2 cellular contexts compared by ENCODE assay signal in genomic region chr9:127344373-127344995, GRCh38.
TF ChIP-seq lines count a peak whose summit lies in the region.

No MANE protein-coding gene starts in this region.

TF ChIP-seq in SK-N-SH treated with all-trans-retinoic acid at 6 μM for 48 hours, 23 proteins besides CTCF, POLR2A, EP300 and RAD21 (continued from another document):
- TF ChIP-seq CSRNP3 (CRISPR knock-in tag; IDR thresholded peaks at IDR 0.05) (no peak), TOX (CRISPR knock-in tag; IDR thresholded peaks at IDR 0.05; ENCODE audit: borderline replicate concordance) (no peak), ZFP30 (CRISPR knock-in tag; IDR thresholded peaks at IDR 0.05) (no peak), ZC3H10 (CRISPR knock-in tag; IDR thresholded peaks at IDR 0.05) (no peak), ZNF8 (CRISPR knock-in tag; IDR thresholded peaks at IDR 0.05) (no peak), ZNF70 (CRISPR knock-in tag; IDR thresholded peaks at IDR 0.05) (no peak), TCF4 (CRISPR knock-in tag; IDR thresholded peaks at IDR 0.05; ENCODE audit: borderline replicate concordance) (no peak), GLIS3 (CRISPR knock-in tag; IDR thresholded peaks at IDR 0.05) (no peak), PPARA (CRISPR knock-in tag; IDR thresholded peaks at IDR 0.05; ENCODE audit: borderline replicate concordance) (no peak), CREB5 (CRISPR knock-in tag; IDR thresholded peaks at IDR 0.05; ENCODE audit: low read depth) (no peak), SNAI2 (CRISPR knock-in tag; IDR thresholded peaks at IDR 0.05) (no peak), ISL1 (CRISPR knock-in tag; IDR thresholded peaks at IDR 0.05) (no peak), OSR1 (CRISPR knock-in tag; IDR thresholded peaks at IDR 0.05) (no peak), ZFP3 (CRISPR knock-in tag; IDR thresholded peaks at IDR 0.05) (no peak)
- TF ChIP-seq, protein P1, sequence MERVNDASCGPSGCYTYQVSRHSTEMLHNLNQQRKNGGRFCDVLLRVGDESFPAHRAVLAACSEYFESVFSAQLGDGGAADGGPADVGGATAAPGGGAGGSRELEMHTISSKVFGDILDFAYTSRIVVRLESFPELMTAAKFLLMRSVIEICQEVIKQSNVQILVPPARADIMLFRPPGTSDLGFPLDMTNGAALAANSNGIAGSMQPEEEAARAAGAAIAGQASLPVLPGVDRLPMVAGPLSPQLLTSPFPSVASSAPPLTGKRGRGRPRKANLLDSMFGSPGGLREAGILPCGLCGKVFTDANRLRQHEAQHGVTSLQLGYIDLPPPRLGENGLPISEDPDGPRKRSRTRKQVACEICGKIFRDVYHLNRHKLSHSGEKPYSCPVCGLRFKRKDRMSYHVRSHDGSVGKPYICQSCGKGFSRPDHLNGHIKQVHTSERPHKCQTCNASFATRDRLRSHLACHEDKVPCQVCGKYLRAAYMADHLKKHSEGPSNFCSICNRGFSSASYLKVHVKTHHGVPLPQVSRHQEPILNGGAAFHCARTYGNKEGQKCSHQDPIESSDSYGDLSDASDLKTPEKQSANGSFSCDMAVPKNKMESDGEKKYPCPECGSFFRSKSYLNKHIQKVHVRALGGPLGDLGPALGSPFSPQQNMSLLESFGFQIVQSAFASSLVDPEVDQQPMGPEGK (CRISPR knock-in tag; IDR thresholded peaks at IDR 0.05; ENCODE audit: borderline replicate concordance), result no peak
- TF ChIP-seq, protein P2, sequence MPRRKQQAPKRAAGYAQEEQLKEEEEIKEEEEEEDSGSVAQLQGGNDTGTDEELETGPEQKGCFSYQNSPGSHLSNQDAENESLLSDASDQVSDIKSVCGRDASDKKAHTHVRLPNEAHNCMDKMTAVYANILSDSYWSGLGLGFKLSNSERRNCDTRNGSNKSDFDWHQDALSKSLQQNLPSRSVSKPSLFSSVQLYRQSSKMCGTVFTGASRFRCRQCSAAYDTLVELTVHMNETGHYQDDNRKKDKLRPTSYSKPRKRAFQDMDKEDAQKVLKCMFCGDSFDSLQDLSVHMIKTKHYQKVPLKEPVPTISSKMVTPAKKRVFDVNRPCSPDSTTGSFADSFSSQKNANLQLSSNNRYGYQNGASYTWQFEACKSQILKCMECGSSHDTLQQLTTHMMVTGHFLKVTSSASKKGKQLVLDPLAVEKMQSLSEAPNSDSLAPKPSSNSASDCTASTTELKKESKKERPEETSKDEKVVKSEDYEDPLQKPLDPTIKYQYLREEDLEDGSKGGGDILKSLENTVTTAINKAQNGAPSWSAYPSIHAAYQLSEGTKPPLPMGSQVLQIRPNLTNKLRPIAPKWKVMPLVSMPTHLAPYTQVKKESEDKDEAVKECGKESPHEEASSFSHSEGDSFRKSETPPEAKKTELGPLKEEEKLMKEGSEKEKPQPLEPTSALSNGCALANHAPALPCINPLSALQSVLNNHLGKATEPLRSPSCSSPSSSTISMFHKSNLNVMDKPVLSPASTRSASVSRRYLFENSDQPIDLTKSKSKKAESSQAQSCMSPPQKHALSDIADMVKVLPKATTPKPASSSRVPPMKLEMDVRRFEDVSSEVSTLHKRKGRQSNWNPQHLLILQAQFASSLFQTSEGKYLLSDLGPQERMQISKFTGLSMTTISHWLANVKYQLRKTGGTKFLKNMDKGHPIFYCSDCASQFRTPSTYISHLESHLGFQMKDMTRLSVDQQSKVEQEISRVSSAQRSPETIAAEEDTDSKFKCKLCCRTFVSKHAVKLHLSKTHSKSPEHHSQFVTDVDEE (CRISPR knock-in tag; IDR thresholded peaks at IDR 0.05), result no peak
- TF ChIP-seq, protein P3, sequence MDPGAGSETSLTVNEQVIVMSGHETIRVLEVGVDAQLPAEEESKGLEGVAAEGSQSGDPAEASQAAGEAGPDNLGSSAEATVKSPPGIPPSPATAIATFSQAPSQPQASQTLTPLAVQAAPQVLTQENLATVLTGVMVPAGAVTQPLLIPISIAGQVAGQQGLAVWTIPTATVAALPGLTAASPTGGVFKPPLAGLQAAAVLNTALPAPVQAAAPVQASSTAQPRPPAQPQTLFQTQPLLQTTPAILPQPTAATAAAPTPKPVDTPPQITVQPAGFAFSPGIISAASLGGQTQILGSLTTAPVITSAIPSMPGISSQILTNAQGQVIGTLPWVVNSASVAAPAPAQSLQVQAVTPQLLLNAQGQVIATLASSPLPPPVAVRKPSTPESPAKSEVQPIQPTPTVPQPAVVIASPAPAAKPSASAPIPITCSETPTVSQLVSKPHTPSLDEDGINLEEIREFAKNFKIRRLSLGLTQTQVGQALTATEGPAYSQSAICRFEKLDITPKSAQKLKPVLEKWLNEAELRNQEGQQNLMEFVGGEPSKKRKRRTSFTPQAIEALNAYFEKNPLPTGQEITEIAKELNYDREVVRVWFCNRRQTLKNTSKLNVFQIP (CRISPR knock-in tag; IDR thresholded peaks at IDR 0.05; ENCODE audit: borderline replicate concordance, low read depth), result no peak
TF ChIP-seq in SK-N-SH treated with all-trans-retinoic acid at 6 μM for 48 hours: peak in this region for 0.

TF ChIP-seq in SK-N-SH, 30 proteins besides CTCF, POLR2A, EP300 and RAD21 (continued from another document):
- TF ChIP-seq, protein P4, sequence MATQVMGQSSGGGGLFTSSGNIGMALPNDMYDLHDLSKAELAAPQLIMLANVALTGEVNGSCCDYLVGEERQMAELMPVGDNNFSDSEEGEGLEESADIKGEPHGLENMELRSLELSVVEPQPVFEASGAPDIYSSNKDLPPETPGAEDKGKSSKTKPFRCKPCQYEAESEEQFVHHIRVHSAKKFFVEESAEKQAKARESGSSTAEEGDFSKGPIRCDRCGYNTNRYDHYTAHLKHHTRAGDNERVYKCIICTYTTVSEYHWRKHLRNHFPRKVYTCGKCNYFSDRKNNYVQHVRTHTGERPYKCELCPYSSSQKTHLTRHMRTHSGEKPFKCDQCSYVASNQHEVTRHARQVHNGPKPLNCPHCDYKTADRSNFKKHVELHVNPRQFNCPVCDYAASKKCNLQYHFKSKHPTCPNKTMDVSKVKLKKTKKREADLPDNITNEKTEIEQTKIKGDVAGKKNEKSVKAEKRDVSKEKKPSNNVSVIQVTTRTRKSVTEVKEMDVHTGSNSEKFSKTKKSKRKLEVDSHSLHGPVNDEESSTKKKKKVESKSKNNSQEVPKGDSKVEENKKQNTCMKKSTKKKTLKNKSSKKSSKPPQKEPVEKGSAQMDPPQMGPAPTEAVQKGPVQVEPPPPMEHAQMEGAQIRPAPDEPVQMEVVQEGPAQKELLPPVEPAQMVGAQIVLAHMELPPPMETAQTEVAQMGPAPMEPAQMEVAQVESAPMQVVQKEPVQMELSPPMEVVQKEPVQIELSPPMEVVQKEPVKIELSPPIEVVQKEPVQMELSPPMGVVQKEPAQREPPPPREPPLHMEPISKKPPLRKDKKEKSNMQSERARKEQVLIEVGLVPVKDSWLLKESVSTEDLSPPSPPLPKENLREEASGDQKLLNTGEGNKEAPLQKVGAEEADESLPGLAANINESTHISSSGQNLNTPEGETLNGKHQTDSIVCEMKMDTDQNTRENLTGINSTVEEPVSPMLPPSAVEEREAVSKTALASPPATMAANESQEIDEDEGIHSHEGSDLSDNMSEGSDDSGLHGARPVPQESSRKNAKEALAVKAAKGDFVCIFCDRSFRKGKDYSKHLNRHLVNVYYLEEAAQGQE (IDR thresholded peaks at IDR 0.05; ENCODE audit: low read depth, low read length), result no peak
